Comparison of ENCODE assay signal across 1 cellular context in the genomic region with DNA sequence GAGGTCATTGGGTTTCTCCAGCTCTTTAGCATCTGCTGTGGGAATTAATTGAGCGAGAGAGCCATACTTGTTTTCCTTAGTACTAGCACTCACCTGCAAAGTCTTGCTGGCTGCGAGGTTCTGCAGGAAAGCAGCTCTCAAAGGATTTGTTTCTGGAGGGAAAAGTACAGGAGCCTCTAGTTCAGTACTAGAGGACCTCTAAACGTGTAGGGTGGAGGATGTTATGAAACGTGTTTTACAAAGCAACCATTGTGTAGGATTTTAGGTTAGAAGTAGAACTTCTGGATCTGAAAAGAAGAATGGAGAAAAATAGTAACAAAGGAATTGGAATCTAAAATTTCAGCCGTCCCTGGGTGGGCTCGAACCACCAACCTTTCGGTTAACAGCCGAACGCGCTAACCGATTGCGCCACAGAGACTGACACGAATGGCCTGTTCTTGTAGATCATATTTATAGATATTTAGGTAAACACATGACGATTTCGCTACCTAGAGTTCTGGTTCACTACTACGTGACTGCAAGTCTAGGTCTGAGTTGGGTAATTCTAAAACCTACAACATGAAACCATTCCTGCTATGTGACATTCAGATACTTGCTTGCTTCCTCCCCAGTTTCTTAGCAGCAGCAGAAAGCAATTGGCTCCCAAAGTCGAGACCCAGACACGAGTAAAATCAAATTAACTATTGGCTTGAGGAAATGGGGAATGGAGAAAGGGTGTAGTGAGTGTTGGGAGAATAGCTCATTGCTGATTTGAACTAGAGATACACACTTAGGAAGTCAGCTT.
TF ChIP-seq lines count a peak whose summit lies in the region.

No MANE protein-coding gene starts in this region.

TF ChIP-seq in K562, 482 proteins besides CTCF, POLR2A, EP300 and RAD21 (continued from another document and continues in another):
- TF ChIP-seq, protein P1, sequence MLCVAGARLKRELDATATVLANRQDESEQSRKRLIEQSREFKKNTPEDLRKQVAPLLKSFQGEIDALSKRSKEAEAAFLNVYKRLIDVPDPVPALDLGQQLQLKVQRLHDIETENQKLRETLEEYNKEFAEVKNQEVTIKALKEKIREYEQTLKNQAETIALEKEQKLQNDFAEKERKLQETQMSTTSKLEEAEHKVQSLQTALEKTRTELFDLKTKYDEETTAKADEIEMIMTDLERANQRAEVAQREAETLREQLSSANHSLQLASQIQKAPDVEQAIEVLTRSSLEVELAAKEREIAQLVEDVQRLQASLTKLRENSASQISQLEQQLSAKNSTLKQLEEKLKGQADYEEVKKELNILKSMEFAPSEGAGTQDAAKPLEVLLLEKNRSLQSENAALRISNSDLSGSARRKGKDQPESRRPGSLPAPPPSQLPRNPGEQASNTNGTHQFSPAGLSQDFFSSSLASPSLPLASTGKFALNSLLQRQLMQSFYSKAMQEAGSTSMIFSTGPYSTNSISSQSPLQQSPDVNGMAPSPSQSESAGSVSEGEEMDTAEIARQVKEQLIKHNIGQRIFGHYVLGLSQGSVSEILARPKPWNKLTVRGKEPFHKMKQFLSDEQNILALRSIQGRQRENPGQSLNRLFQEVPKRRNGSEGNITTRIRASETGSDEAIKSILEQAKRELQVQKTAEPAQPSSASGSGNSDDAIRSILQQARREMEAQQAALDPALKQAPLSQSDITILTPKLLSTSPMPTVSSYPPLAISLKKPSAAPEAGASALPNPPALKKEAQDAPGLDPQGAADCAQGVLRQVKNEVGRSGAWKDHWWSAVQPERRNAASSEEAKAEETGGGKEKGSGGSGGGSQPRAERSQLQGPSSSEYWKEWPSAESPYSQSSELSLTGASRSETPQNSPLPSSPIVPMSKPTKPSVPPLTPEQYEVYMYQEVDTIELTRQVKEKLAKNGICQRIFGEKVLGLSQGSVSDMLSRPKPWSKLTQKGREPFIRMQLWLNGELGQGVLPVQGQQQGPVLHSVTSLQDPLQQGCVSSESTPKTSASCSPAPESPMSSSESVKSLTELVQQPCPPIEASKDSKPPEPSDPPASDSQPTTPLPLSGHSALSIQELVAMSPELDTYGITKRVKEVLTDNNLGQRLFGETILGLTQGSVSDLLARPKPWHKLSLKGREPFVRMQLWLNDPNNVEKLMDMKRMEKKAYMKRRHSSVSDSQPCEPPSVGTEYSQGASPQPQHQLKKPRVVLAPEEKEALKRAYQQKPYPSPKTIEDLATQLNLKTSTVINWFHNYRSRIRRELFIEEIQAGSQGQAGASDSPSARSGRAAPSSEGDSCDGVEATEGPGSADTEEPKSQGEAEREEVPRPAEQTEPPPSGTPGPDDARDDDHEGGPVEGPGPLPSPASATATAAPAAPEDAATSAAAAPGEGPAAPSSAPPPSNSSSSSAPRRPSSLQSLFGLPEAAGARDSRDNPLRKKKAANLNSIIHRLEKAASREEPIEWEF (CRISPR knock-in tag; IDR thresholded peaks at IDR 0.05): no peak
- TF ChIP-seq MTA3 (IDR thresholded peaks at IDR 0.05; ENCODE audit: borderline replicate concordance) (0 out of 2 replicates have a peak, but pooled peaks have one; percentile 33), HDAC1 (IDR thresholded peaks at IDR 0.05) (peak in 1 of 2 experiments; percentile 93; a peak in 2 of 4 replicates), CREM (IDR thresholded peaks at IDR 0.05; ENCODE audit: low read depth) (peak; percentile 83), NCOA6 (IDR thresholded peaks at IDR 0.05) (0 out of 2 replicates have a peak, but pooled peaks have one; percentile 4), ZFPM2 (CRISPR knock-in tag; IDR thresholded peaks at IDR 0.05) (no peak), NCOA2 (IDR thresholded peaks at IDR 0.05; ENCODE audit: partially characterized antibody in 2 of 2) (peak in 1 of 2 experiments; percentile 78), RERE (CRISPR knock-in tag; IDR thresholded peaks at IDR 0.05; ENCODE audit: borderline replicate concordance) (no peak), ZNF197 (CRISPR knock-in tag; IDR thresholded peaks at IDR 0.05; ENCODE audit: low read depth) (no peak), CXXC5 (CRISPR knock-in tag; IDR thresholded peaks at IDR 0.05) (peak; percentile 80), ZKSCAN3 (CRISPR knock-in tag; IDR thresholded peaks at IDR 0.05) (no peak), HEY1 (CRISPR knock-in tag; IDR thresholded peaks at IDR 0.05; ENCODE audit: borderline replicate concordance) (no peak), KAT7 (CRISPR knock-in tag; IDR thresholded peaks at IDR 0.05; ENCODE audit: borderline replicate concordance) (peak; percentile 71; the same call in 1 of the 2 replicates), ZNF239 (CRISPR knock-in tag; IDR thresholded peaks at IDR 0.05) (no peak), EP400 (IDR thresholded peaks at IDR 0.05) (peak; percentile 54), KLF1 (tag; IDR thresholded peaks at IDR 0.05) (no peak), STAT5B (CRISPR knock-in tag; IDR thresholded peaks at IDR 0.05) (no peak), CREB1 (IDR thresholded peaks at IDR 0.05) (peak; percentile 62; the same call in 1 of the 2 replicates), CREB1 (CRISPR knock-in tag; IDR thresholded peaks at IDR 0.05) (peak; percentile 41; the same call in 1 of the 2 replicates), CTBP1 (IDR thresholded peaks at IDR 0.05; ENCODE audit: borderline replicate concordance) (0 out of 2 replicates have a peak, but pooled peaks have one; percentile 43), FOSL1 (tag; conservative IDR thresholded peaks at IDR 0.05) (0 out of 2 replicates have a peak, but pooled peaks have one; percentile 27), PTRF (tag; IDR thresholded peaks at IDR 0.05) (no peak), TBL1XR1 (IDR thresholded peaks at IDR 0.05; ENCODE audit: low read length in 2 of 2) (peak in 1 of 2 experiments; percentile 93; a peak in 2 of 4 replicates), BRD4 (IDR thresholded peaks at IDR 0.05) (peak; percentile 85; the same call in 1 of the 2 replicates), LARP7 (IDR thresholded peaks at IDR 0.05) (no peak), BDP1 (IDR thresholded peaks at IDR 0.05; ENCODE audit: insufficient read depth, insufficient read length) (peak; percentile 70), ELF2 (CRISPR knock-in tag; IDR thresholded peaks at IDR 0.05) (no peak), CBX3 (IDR thresholded peaks at IDR 0.05; ENCODE audit: borderline replicate concordance in 1 of 2, low read length in 2 of 2) (peak in 1 of 2 experiments; percentile 89; a peak in 2 of 3 replicates), KDM5B (IDR thresholded peaks at IDR 0.05; ENCODE audit: insufficient replicate concordance, low read depth, low read length) (peak; percentile 45), ZNF175 (CRISPR knock-in tag; IDR thresholded peaks at IDR 0.05; ENCODE audit: low read depth) (no peak), ZNF512 (tag; IDR thresholded peaks at IDR 0.05) (no peak)
- TF ChIP-seq, protein P2, sequence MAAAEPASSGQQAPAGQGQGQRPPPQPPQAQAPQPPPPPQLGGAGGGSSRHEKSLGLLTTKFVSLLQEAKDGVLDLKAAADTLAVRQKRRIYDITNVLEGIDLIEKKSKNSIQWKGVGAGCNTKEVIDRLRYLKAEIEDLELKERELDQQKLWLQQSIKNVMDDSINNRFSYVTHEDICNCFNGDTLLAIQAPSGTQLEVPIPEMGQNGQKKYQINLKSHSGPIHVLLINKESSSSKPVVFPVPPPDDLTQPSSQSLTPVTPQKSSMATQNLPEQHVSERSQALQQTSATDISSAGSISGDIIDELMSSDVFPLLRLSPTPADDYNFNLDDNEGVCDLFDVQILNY (CRISPR knock-in tag; IDR thresholded peaks at IDR 0.05): peak; percentile 65; the same call in 1 of the 2 replicates
- TF ChIP-seq, protein P3, sequence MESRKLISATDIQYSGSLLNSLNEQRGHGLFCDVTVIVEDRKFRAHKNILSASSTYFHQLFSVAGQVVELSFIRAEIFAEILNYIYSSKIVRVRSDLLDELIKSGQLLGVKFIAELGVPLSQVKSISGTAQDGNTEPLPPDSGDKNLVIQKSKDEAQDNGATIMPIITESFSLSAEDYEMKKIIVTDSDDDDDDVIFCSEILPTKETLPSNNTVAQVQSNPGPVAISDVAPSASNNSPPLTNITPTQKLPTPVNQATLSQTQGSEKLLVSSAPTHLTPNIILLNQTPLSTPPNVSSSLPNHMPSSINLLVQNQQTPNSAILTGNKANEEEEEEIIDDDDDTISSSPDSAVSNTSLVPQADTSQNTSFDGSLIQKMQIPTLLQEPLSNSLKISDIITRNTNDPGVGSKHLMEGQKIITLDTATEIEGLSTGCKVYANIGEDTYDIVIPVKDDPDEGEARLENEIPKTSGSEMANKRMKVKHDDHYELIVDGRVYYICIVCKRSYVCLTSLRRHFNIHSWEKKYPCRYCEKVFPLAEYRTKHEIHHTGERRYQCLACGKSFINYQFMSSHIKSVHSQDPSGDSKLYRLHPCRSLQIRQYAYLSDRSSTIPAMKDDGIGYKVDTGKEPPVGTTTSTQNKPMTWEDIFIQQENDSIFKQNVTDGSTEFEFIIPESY (CRISPR knock-in tag; IDR thresholded peaks at IDR 0.05): 0 out of 2 replicates have a peak, but pooled peaks have one; percentile 14
- TF ChIP-seq, protein P4, sequence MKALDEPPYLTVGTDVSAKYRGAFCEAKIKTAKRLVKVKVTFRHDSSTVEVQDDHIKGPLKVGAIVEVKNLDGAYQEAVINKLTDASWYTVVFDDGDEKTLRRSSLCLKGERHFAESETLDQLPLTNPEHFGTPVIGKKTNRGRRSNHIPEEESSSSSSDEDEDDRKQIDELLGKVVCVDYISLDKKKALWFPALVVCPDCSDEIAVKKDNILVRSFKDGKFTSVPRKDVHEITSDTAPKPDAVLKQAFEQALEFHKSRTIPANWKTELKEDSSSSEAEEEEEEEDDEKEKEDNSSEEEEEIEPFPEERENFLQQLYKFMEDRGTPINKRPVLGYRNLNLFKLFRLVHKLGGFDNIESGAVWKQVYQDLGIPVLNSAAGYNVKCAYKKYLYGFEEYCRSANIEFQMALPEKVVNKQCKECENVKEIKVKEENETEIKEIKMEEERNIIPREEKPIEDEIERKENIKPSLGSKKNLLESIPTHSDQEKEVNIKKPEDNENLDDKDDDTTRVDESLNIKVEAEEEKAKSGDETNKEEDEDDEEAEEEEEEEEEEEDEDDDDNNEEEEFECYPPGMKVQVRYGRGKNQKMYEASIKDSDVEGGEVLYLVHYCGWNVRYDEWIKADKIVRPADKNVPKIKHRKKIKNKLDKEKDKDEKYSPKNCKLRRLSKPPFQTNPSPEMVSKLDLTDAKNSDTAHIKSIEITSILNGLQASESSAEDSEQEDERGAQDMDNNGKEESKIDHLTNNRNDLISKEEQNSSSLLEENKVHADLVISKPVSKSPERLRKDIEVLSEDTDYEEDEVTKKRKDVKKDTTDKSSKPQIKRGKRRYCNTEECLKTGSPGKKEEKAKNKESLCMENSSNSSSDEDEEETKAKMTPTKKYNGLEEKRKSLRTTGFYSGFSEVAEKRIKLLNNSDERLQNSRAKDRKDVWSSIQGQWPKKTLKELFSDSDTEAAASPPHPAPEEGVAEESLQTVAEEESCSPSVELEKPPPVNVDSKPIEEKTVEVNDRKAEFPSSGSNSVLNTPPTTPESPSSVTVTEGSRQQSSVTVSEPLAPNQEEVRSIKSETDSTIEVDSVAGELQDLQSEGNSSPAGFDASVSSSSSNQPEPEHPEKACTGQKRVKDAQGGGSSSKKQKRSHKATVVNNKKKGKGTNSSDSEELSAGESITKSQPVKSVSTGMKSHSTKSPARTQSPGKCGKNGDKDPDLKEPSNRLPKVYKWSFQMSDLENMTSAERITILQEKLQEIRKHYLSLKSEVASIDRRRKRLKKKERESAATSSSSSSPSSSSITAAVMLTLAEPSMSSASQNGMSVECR (CRISPR knock-in tag; IDR thresholded peaks at IDR 0.05): no peak
- TF ChIP-seq, protein P5, sequence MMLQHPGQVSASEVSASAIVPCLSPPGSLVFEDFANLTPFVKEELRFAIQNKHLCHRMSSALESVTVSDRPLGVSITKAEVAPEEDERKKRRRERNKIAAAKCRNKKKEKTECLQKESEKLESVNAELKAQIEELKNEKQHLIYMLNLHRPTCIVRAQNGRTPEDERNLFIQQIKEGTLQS (IDR thresholded peaks at IDR 0.05): peak; percentile 55
- TF ChIP-seq, protein P5 (CRISPR knock-in tag; conservative IDR thresholded peaks at IDR 0.05): no peak
